In the genomic region with DNA sequence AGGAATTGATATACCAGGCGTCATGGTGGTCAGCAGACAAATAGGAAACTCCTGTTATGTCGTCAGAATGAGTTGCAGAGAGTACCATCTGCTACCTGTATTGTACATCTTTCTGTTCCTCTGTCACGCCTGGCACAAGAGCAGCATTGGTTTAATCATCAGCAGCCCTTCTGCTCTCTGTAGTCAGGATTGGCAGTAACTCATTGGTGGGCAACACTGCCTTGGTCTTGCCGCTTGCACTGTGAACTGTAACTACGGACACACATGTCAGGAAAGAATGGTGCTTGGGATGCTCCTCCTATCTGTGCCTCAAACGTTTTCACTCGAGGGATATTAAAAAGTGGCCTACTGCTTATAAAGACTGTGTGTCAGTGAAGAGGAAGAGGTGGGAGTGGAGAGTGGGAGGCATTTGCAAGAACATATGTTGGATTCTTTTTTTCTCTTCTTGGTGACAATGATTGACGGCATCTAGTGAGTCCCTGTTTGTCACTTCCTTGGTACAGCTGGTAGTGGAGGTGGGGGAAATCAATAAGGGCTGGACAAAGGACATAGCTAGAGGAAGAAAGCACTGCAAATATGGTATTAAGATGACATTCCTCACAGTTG, we compare ENCODE assay signal across 8 cellular contexts.
DNase-seq lines count a peak whose midpoint lies in the region; ATAC-seq and TF ChIP-seq lines count a peak whose summit lies in the region.

No MANE protein-coding gene starts in this region.

- H3K36me3 ChIP-seq in BLaER1 treated with 17β-estradiol and CSF1 and Interleukin-3, amounts not matched to agents 10 nM and 100 nM: peaks cover 0 to 12% (median 7%) of the 10 kb centered on the region in 11 experiments; a peak in 8 of 22 replicates
- no peaks in the 10 kb centered on the region for H3K36me3 ChIP-seq in left lung
- H3K36me3 ChIP-seq in mesenchymal stem cell (ENCODE audit: control insufficient read depth in 1 of 2, insufficient read depth in 2 of 2, low read depth in 1 of 2, low read length in 2 of 2): no peaks in the 10 kb centered on the region

- intact Hi-C loops in activated B cell treated with CpG ODN at 0.5 μM for 24 hours (cut with micrococcal nuclease): loop anchor here (1.0 to 10.0 kb wide), 3 partner anchors 10 to 832 kb away; a partner anchor contains a TSS
- intact Hi-C loops in left lung (cut with DNase I): no loop called here

- CTCF ChIA-PET in activated B cell treated with CpG ODN at 0.5 μM for 24 hours (lab: Charles Lee): interaction anchor here (1.7 kb wide), 1 partner anchor 36 kb away, joined by 5 read pairs; no protein-coding TSS in a partner anchor

- no peak overlapping the region for H2BK120ac ChIP-seq in mesenchymal stem cell (ENCODE audit: low read depth, low read length)

- TF ChIP-seq CTCF in activated B cell treated with CpG ODN at 0.5 μM for 24 hours (IDR thresholded peaks at IDR 0.05) (no peak), left lung (IDR thresholded peaks at IDR 0.05) (no peak)

- H3K4me1 ChIP-seq in BLaER1 treated with 17β-estradiol and CSF1 and Interleukin-3, amounts not matched to agents 10 nM and 100 nM: peaks cover 63 to 82% (median 69%) of the 10 kb centered on the region in 10 experiments
- H3K4me1 ChIP-seq in left lung (peaks cover 10 to 57% of the 10 kb centered on the region in 2 donors), mesenchymal stem cell (ENCODE audit: control insufficient read depth, insufficient read depth, low read depth, low read length) (peaks cover 2% of the 10 kb centered on the region)

- no peaks in the 10 kb centered on the region for H3K79me1 ChIP-seq in mesenchymal stem cell (replicated peaks; ENCODE audit: low read length, poor library complexity, severe bottlenecking)

- peaks cover 0 to 24% (median 16%) of the 10 kb centered on the region in 11 experiments; a peak in 17 of 22 replicates for H3K9me3 ChIP-seq in BLaER1 treated with 17β-estradiol and CSF1 and Interleukin-3, amounts not matched to agents 10 nM and 100 nM (replicated peaks in 1 of 11)
- no peaks in the 10 kb centered on the region for H3K9me3 ChIP-seq in left lung
- no peaks in the 10 kb centered on the region for H3K9me3 ChIP-seq in mesenchymal stem cell (ENCODE audit: control insufficient read depth, low read length)

- H4K8ac ChIP-seq in mesenchymal stem cell (ENCODE audit: low read length): no peak overlapping the region

- peaks cover 8 to 80% (median 52%) of the 10 kb centered on the region in 11 experiments; a peak in 20 of 22 replicates for H4K20me1 ChIP-seq in BLaER1 treated with 17β-estradiol and CSF1 and Interleukin-3, amounts not matched to agents 10 nM and 100 nM

- H4K91ac ChIP-seq in mesenchymal stem cell (ENCODE audit: low read length): no peak overlapping the region

- H2AFZ ChIP-seq in mesenchymal stem cell (ENCODE audit: low read depth, low read length): no peak overlapping the region

- H3K4me3 Mint-ChIP-seq in activated B cell treated with CpG ODN at 0.5 μM for 24 hours: peak overlapping the region; percentile 70

- no peak overlapping the region for H3K14ac ChIP-seq in mesenchymal stem cell (ENCODE audit: low read length in 2 of 2)

- H2AK5ac ChIP-seq in mesenchymal stem cell (ENCODE audit: low read length, severe bottlenecking): no peak overlapping the region

- peak overlapping the region; percentile 71 to 97 (median 81) for H3K4me2 ChIP-seq in BLaER1 treated with 17β-estradiol and CSF1 and Interleukin-3, amounts not matched to agents 10 nM and 100 nM
- H3K4me2 ChIP-seq in mesenchymal stem cell (ENCODE audit: low read length, poor library complexity, severe bottlenecking): no peak overlapping the region

- POLR2A ChIA-PET in activated B cell treated with CpG ODN at 0.5 μM for 24 hours (lab: Charles Lee): interaction anchor here (0.9 to 1.4 kb wide), 3 partner anchors 10 to 144 kb away, joined by 3 to 14 read pairs (median 5); a partner anchor contains a TSS

- no peak overlapping the region for H3K23ac ChIP-seq in mesenchymal stem cell (ENCODE audit: low read length in 2 of 2)

- H3K27me3 Mint-ChIP-seq in activated B cell treated with CpG ODN at 0.5 μM for 24 hours: no peaks in the 10 kb centered on the region

- no peak overlapping the region for H2BK15ac ChIP-seq in mesenchymal stem cell (ENCODE audit: low read depth, poor library complexity, severe bottlenecking)

- no peaks in the 10 kb centered on the region for H3K27me3 ChIP-seq in BLaER1 treated with 17β-estradiol and CSF1 and Interleukin-3, amounts not matched to agents 10 nM and 100 nM
- H3K27me3 ChIP-seq in left lung (no peaks in the 10 kb centered on the region), mesenchymal stem cell (ENCODE audit: control insufficient read depth in 1 of 2, insufficient read depth in 1 of 2, low read length in 2 of 2) (peaks cover 3 to 14% of the 10 kb centered on the region in 2 experiments)

- DNase-seq in activated B cell treated with CpG ODN at 0.5 μM for 24 hours: no peak
- DNase-seq in left lung: no peak
- no peak for DNase-seq in mesenchymal stem cell
- DNase-seq in NCI-H1694 (lab: John Stamatoyannopoulos, UW): no peak
- no peak for DNase-seq in NCI-H187 (lab: John Stamatoyannopoulos, UW)
- no peak for DNase-seq in NCI-H2029 (lab: John Stamatoyannopoulos, UW)

- H3K36me3 Mint-ChIP-seq in activated B cell treated with CpG ODN at 0.5 μM for 24 hours (ENCODE audit: low read depth): no peaks in the 10 kb centered on the region

- ATAC-seq in GM19372 (IDR thresholded peaks at IDR 0.05; ENCODE audit: low read depth, unreplicated experiment) (peak; percentile 42), activated B cell treated with CpG ODN at 0.5 μM for 24 hours (ENCODE audit: low read depth) (no peak), left lung (no peak)

- peak overlapping the region in 7 of 10 experiments; percentile 1 to 42 (median 22); a peak in 8 of 20 replicates for H3K4me3 ChIP-seq in BLaER1 treated with 17β-estradiol and CSF1 and Interleukin-3, amounts not matched to agents 10 nM and 100 nM
- no peak overlapping the region for H3K4me3 ChIP-seq in left lung
- no peak overlapping the region for H3K4me3 ChIP-seq in mesenchymal stem cell (ENCODE audit: insufficient read depth in 1 of 2, low read depth in 1 of 2, low read length in 2 of 2)

- no peak overlapping the region for H2BK12ac ChIP-seq in mesenchymal stem cell (ENCODE audit: low read length in 2 of 2)

- H3K18ac ChIP-seq in mesenchymal stem cell (ENCODE audit: low read depth in 1 of 2, low read length in 2 of 2): no peak overlapping the region

- H2BK5ac ChIP-seq in mesenchymal stem cell (ENCODE audit: low read depth, low read length, poor library complexity, severe bottlenecking): no peak overlapping the region

- H3K27ac ChIP-seq in BLaER1 treated with 17β-estradiol and CSF1 and Interleukin-3, amounts not matched to agents 10 nM and 100 nM: peak overlapping the region; percentile 43 to 93 (median 69)
- peak overlapping the region; percentile 41 to 78 for H3K27ac ChIP-seq in left lung
- H3K27ac ChIP-seq in mesenchymal stem cell (ENCODE audit: low read length, poor library complexity, severe bottlenecking): no peak overlapping the region

- H3K9me3 Mint-ChIP-seq in activated B cell treated with CpG ODN at 0.5 μM for 24 hours: no peaks in the 10 kb centered on the region

- WGBS in mesenchymal stem cell: 84% methylated on average over 7 of the region's 8 CpGs

- peak overlapping the region; percentile 82 for H3K27ac Mint-ChIP-seq in activated B cell treated with CpG ODN at 0.5 μM for 24 hours

- H3K4me1 Mint-ChIP-seq in activated B cell treated with CpG ODN at 0.5 μM for 24 hours: peaks cover 45% of the 10 kb centered on the region

- no peak overlapping the region for H3K4ac ChIP-seq in mesenchymal stem cell (ENCODE audit: low read depth in 1 of 2, low read length in 2 of 2)

- H3K9ac ChIP-seq in BLaER1 treated with 17β-estradiol and CSF1 and Interleukin-3, amounts not matched to agents 10 nM and 100 nM: peak overlapping the region; percentile 1 to 81 (median 46); a peak in 16 of 22 replicates
- no peak overlapping the region for H3K9ac ChIP-seq in mesenchymal stem cell (ENCODE audit: low read length)

Comparison
In these comparisons a context has a peak if more than half of its experiments do, and no peak if none do; other contexts are left out.
1. H3K4me3 ChIP-seq: peak in BLaER1 treated with 17β-estradiol and CSF1 and Interleukin-3, amounts not matched to agents 10 nM and 100 nM (7 of 10); none in left lung (0 of 2) and mesenchymal stem cell (0 of 2).